Comparison of ENCODE assay signal across 26 cellular contexts in genomic region chr20:1773816-1774215, GRCh38.
"Had no signal": no experiment of that assay in that cellular context is flagged by ENCODE, and none has a peak within 500 bp of the region (broad histone marks: within the 10 kb centered on the region; RNA-seq: fewer than 3 reads in every experiment).

No MANE protein-coding gene starts in this region.

- H3K36me3 ChIP-seq: stomach, suprapubic skin, thoracic aorta, thyroid gland, tibial artery, tibial nerve, transverse colon, upper lobe of left lung, upper lobe of right lung, uterus, vagina had no signal

- DNase-seq: stimulated activated CD4-positive, alpha-beta T cell treated with anti-CD3 and anti-CD28 coated beads, Interleukin-2, amount 100 ng/mL, for 48 hours; stimulated activated CD4-positive, alpha-beta T cell treated with anti-CD3 and anti-CD28 coated beads, Interleukin-4, amount 100 ng/mL, for 1 hour; stimulated activated CD4-positive, alpha-beta T cell treated with anti-CD3 and anti-CD28 coated beads, Interleukin-4, amount 100 ng/mL, for 24 hours; stimulated activated CD4-positive, alpha-beta T cell treated with anti-CD3 and anti-CD28 coated beads, Interleukin-4, amount 100 ng/mL, for 4 hours; stimulated activated CD8-positive, alpha-beta memory T cell treated with anti-CD3 and anti-CD28 coated beads, Interleukin-4, amount 100 ng/mL, for 48 hours; stimulated activated naive B cell treated with anti-CD40 and anti-IgM and Interleukin-4, amounts not matched to agents 10 μg/mL and 1 μg/mL and 100 μg/mL, for 72 hours; stimulated activated naive CD4-positive, alpha-beta T cell; stimulated activated naive CD4-positive, alpha-beta T cell treated with Interleukin-2 at 50 U/mL for 16 hours; stimulated activated naive CD8-positive, alpha-beta T cell treated with anti-CD3 and anti-CD28 coated beads, Interleukin-15, amount 100 ng/mL, for 72 hours; stimulated activated naive CD8-positive, alpha-beta T cell treated with anti-CD3 and anti-CD28 coated beads, Interleukin-15, Interleukin-2, amounts not matched to agents 100 U/mL and 50 U/mL, for 24 hours; stomach; substantia nigra; testis; thyroid gland; tibial artery; transverse colon; trophoblast cell; upper lobe of left lung; upper lobe of right lung; uterus had no signal

- ATAC-seq: stimulated activated effector memory CD8-positive, alpha-beta T cell treated with anti-CD3 and anti-CD28 coated beads, Interleukin-12 subunit alpha, Interleukin-12 subunit beta, amount 100 ng/mL, for 72 hours; stimulated activated memory B cell treated with anti-CD40 and anti-IgM and Interleukin-4, amounts not matched to agents 10 μg/mL and 1 μg/mL and 100 μg/mL, for 72 hours; stimulated activated naive B cell treated with anti-CD40 and anti-IgM and Interleukin-4, amounts not matched to agents 10 μg/mL and 1 μg/mL and 100 μg/mL, for 72 hours; stimulated activated naive CD8-positive, alpha-beta T cell treated with anti-CD3 and anti-CD28 coated beads, Interleukin-15, amount 100 ng/mL, for 72 hours; stimulated activated naive CD8-positive, alpha-beta T cell treated with anti-CD3 and anti-CD28 coated beads, Interleukin-15, Interleukin-2, amounts not matched to agents 100 U/mL and 50 U/mL, for 24 hours; upper lobe of right lung had no signal

- H3K27me3 ChIP-seq: stomach, suprapubic skin, testis, thyroid gland, tibial artery, tibial nerve, transverse colon, upper lobe of left lung, upper lobe of right lung, uterus, vagina had no signal

- H3K27ac ChIP-seq: stomach, suprapubic skin, thoracic aorta, thyroid gland, tibial artery, transverse colon, upper lobe of left lung, upper lobe of right lung, uterus, vagina had no signal

- H3K4me3 ChIP-seq: stomach, suprapubic skin, testis, thoracic aorta, thyroid gland, tibial artery, tibial nerve, transverse colon, upper lobe of left lung, upper lobe of right lung, uterus, vagina had no signal

- H3K9me3 ChIP-seq: stomach, suprapubic skin, testis, thoracic aorta, thyroid gland, tibial artery, tibial nerve, transverse colon, upper lobe of left lung, upper lobe of right lung, uterus, vagina had no signal
